1 cellular context compared by ENCODE assay signal in the genomic region with DNA sequence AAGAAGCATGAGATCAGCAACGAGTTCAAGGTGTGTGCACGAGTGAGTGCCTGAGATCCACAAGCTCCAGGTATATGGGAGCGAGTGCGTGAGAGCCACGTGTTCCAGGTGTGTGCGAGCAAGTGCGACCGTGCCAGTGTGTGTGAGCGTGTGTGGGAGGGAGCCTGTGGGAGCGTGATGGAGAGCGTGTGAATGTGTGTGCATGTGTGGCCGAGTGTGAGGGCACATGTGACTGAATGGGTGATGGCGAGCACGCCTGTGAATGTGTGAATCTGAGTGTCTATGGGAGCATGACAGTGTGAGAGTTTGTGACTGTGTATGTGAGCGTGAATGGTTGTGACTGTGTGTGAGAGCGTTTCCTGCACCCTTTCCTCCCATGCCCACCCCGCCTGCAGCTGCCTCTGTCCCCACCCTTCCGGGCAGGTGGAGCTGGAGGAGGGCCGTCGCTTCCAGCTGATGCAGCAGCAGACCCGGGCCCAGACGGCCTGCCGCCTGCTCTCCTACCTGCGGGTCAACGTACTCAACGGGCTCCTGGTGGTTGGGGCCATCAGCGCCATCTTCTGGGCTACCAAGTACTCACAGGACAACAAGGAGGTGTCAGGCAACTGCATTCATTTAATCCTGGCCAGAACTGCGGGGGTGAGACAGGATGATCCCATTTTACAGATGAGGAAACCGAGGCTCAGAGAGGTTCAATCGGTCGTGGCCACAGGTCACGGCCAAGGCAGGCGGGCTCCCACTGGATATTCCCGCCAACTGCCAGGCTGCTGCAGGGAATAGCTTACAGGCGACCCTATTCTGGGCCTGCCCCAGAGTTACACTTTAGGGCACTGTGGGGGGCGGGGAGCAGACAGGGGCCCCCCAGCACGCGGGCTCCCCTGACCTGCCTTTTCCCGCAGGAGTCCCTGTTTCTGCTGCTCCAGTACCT.
TF ChIP-seq lines count a peak whose summit lies in the region.

No MANE protein-coding gene starts in this region.

TF ChIP-seq in GM12878, 131 proteins besides CTCF, POLR2A, EP300 and RAD21 (continued from another document):
- TF ChIP-seq NFYA (IDR thresholded peaks at IDR 0.05; ENCODE audit: borderline replicate concordance, low read depth, low read length) (no peak), ZNF384 (IDR thresholded peaks at IDR 0.05; ENCODE audit: borderline replicate concordance, low read depth, low read length) (no peak), TAF1 (IDR thresholded peaks at IDR 0.05; ENCODE audit: borderline replicate concordance, low read depth, low read length) (no peak), ZNF622 (IDR thresholded peaks at IDR 0.05) (no peak), FOXM1 (IDR thresholded peaks at IDR 0.05; ENCODE audit: low read depth, low read length) (no peak), EZH2 (IDR thresholded peaks at IDR 0.05; ENCODE audit: borderline replicate concordance, control insufficient read depth, low read depth, low read length) (no peak), ZNF207 (IDR thresholded peaks at IDR 0.05; ENCODE audit: borderline replicate concordance) (no peak), NBN (IDR thresholded peaks at IDR 0.05) (peak; percentile 94), ZNF24 (IDR thresholded peaks at IDR 0.05) (peak; percentile 87), SREBF2 (IDR thresholded peaks at IDR 0.05; ENCODE audit: low read length) (no peak), TCF7 (IDR thresholded peaks at IDR 0.05; ENCODE audit: borderline replicate concordance) (no peak), POU2F2 (IDR thresholded peaks at IDR 0.05; ENCODE audit: borderline replicate concordance, low read depth, low read length) (no peak), TCF12 (IDR thresholded peaks at IDR 0.05; ENCODE audit: low read depth, low read length) (peak; percentile 53), TCF3 (IDR thresholded peaks at IDR 0.05; ENCODE audit: borderline replicate concordance, insufficient read depth, low read depth, low read length) (no peak), BHLHE40 (IDR thresholded peaks at IDR 0.05; ENCODE audit: borderline replicate concordance in 1 of 2, low read depth in 2 of 2, low read length in 1 of 2) (peak; percentile 83 to 90; a peak in 3 of 4 replicates), RB1 (IDR thresholded peaks at IDR 0.05; ENCODE audit: borderline replicate concordance) (peak; percentile 54; the same call in 1 of the 2 replicates), STAT3 (IDR thresholded peaks at IDR 0.05; ENCODE audit: low read depth, low read length) (no peak), NR2C1 (IDR thresholded peaks at IDR 0.05) (no peak), NR2F1 (conservative IDR thresholded peaks at IDR 0.05) (peak; percentile 31; the same call in 1 of the 2 replicates), FOXK2 (IDR thresholded peaks at IDR 0.05) (no peak; the same call in 1 of the 2 replicates), BMI1 (IDR thresholded peaks at IDR 0.05; ENCODE audit: borderline replicate concordance) (0 out of 2 replicates have a peak, but pooled peaks have one; percentile 29), BCL11A (IDR thresholded peaks at IDR 0.05; ENCODE audit: low read depth, low read length) (no peak)
- TF ChIP-seq, protein P1, sequence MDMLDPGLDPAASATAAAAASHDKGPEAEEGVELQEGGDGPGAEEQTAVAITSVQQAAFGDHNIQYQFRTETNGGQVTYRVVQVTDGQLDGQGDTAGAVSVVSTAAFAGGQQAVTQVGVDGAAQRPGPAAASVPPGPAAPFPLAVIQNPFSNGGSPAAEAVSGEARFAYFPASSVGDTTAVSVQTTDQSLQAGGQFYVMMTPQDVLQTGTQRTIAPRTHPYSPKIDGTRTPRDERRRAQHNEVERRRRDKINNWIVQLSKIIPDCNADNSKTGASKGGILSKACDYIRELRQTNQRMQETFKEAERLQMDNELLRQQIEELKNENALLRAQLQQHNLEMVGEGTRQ (IDR thresholded peaks at IDR 0.05; ENCODE audit: borderline replicate concordance, low read depth, low read length), result no peak; the same call in 1 of the 2 replicates
- TF ChIP-seq, protein P2, sequence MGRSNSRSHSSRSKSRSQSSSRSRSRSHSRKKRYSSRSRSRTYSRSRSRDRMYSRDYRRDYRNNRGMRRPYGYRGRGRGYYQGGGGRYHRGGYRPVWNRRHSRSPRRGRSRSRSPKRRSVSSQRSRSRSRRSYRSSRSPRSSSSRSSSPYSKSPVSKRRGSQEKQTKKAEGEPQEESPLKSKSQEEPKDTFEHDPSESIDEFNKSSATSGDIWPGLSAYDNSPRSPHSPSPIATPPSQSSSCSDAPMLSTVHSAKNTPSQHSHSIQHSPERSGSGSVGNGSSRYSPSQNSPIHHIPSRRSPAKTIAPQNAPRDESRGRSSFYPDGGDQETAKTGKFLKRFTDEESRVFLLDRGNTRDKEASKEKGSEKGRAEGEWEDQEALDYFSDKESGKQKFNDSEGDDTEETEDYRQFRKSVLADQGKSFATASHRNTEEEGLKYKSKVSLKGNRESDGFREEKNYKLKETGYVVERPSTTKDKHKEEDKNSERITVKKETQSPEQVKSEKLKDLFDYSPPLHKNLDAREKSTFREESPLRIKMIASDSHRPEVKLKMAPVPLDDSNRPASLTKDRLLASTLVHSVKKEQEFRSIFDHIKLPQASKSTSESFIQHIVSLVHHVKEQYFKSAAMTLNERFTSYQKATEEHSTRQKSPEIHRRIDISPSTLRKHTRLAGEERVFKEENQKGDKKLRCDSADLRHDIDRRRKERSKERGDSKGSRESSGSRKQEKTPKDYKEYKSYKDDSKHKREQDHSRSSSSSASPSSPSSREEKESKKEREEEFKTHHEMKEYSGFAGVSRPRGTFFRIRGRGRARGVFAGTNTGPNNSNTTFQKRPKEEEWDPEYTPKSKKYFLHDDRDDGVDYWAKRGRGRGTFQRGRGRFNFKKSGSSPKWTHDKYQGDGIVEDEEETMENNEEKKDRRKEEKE (IDR thresholded peaks at IDR 0.05), result no peak
- TF ChIP-seq, protein P3, sequence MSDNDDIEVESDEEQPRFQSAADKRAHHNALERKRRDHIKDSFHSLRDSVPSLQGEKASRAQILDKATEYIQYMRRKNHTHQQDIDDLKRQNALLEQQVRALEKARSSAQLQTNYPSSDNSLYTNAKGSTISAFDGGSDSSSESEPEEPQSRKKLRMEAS (IDR thresholded peaks at IDR 0.05; ENCODE audit: low read depth, low read length), result peak; percentile 86
- TF ChIP-seq, protein P4, sequence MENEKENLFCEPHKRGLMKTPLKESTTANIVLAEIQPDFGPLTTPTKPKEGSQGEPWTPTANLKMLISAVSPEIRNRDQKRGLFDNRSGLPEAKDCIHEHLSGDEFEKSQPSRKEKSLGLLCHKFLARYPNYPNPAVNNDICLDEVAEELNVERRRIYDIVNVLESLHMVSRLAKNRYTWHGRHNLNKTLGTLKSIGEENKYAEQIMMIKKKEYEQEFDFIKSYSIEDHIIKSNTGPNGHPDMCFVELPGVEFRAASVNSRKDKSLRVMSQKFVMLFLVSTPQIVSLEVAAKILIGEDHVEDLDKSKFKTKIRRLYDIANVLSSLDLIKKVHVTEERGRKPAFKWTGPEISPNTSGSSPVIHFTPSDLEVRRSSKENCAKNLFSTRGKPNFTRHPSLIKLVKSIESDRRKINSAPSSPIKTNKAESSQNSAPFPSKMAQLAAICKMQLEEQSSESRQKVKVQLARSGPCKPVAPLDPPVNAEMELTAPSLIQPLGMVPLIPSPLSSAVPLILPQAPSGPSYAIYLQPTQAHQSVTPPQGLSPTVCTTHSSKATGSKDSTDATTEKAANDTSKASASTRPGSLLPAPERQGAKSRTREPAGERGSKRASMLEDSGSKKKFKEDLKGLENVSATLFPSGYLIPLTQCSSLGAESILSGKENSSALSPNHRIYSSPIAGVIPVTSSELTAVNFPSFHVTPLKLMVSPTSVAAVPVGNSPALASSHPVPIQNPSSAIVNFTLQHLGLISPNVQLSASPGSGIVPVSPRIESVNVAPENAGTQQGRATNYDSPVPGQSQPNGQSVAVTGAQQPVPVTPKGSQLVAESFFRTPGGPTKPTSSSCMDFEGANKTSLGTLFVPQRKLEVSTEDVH (IDR thresholded peaks at IDR 0.05; ENCODE audit: low read depth, partially characterized antibody), result no peak
- TF ChIP-seq, protein P5, sequence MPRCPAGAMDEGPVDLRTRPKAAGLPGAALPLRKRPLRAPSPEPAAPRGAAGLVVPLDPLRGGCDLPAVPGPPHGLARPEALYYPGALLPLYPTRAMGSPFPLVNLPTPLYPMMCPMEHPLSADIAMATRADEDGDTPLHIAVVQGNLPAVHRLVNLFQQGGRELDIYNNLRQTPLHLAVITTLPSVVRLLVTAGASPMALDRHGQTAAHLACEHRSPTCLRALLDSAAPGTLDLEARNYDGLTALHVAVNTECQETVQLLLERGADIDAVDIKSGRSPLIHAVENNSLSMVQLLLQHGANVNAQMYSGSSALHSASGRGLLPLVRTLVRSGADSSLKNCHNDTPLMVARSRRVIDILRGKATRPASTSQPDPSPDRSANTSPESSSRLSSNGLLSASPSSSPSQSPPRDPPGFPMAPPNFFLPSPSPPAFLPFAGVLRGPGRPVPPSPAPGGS (IDR thresholded peaks at IDR 0.05; ENCODE audit: borderline replicate concordance, insufficient read depth, low read depth, low read length, poor library complexity, severe bottlenecking), result peak; percentile 88
- TF ChIP-seq, protein P6, sequence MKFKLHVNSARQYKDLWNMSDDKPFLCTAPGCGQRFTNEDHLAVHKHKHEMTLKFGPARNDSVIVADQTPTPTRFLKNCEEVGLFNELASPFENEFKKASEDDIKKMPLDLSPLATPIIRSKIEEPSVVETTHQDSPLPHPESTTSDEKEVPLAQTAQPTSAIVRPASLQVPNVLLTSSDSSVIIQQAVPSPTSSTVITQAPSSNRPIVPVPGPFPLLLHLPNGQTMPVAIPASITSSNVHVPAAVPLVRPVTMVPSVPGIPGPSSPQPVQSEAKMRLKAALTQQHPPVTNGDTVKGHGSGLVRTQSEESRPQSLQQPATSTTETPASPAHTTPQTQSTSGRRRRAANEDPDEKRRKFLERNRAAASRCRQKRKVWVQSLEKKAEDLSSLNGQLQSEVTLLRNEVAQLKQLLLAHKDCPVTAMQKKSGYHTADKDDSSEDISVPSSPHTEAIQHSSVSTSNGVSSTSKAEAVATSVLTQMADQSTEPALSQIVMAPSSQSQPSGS (IDR thresholded peaks at IDR 0.05; ENCODE audit: low read length), result no peak
TF ChIP-seq in GM12878: peak in this region for 45.
